ENCODE assay signal across 9 cellular contexts in genomic region chr13:65966991-65967451, GRCh38.
DNase-seq lines count a peak whose midpoint lies in the region; ATAC-seq and TF ChIP-seq lines count a peak whose summit lies in the region.
"Had no signal": no experiment of that assay in that cellular context is flagged by ENCODE, and none has a peak within 500 bp of the region (broad histone marks: within the 10 kb centered on the region; RNA-seq: fewer than 3 reads in every experiment).

No MANE protein-coding gene starts in this region.

- TF ChIP-seq EP300 in esophagus muscularis mucosa (IDR thresholded peaks at IDR 0.05) = no peak

- peak; percentile 58 for DNase-seq in EH (ENCODE audit: low read depth)
- peak; percentile 33 to 43 for DNase-seq in Kasumi-1 (lab: John Stamatoyannopoulos, UW)
- peak; percentile 18 for DNase-seq in left kidney (ENCODE audit: low read depth, low spot score)
- no peak for DNase-seq in activated T-cell treated with anti-CD3 and anti-CD28 coated beads, Interleukin-2, amount 50 U/mL, for 72 hours
- no peak for DNase-seq in esophagus muscularis mucosa (ENCODE audit: extremely low spot score)
- no peak for DNase-seq in stimulated activated CD4-positive, alpha-beta T cell treated with anti-CD3 and anti-CD28 coated beads, Interleukin-4, amount 100 ng/mL, for 1 hour
- DNase-seq: activated CD4-positive, alpha-beta T cell treated with anti-CD3 and anti-CD28 coated beads for 1 hour had no signal

- H3K27ac Mint-ChIP-seq in activated T-cell treated with anti-CD3 and anti-CD28 coated beads, Interleukin-2, amount 50 U/mL, for 72 hours = no peak overlapping the region

- peaks cover 0 to 1% of the 10 kb centered on the region in 2 donors for H3K36me3 Mint-ChIP-seq in activated T-cell treated with anti-CD3 and anti-CD28 coated beads, Interleukin-2, amount 50 U/mL, for 72 hours (ENCODE audit: insufficient read depth in 2 of 2)

- H3K9me3 Mint-ChIP-seq in activated T-cell treated with anti-CD3 and anti-CD28 coated beads, Interleukin-2, amount 50 U/mL, for 72 hours = peaks cover 3 to 7% of the 10 kb centered on the region in 2 donors

- intact Hi-C loops in esophagus muscularis mucosa (cut with DNase I) = no loop called here

- no peaks in the 10 kb centered on the region for H3K9me3 ChIP-seq in esophagus muscularis mucosa

- H3K27me3 ChIP-seq in esophagus muscularis mucosa = no peaks in the 10 kb centered on the region

- no peaks in the 10 kb centered on the region for H3K4me1 Mint-ChIP-seq in activated T-cell treated with anti-CD3 and anti-CD28 coated beads, Interleukin-2, amount 50 U/mL, for 72 hours (ENCODE audit: low read depth)

- TF ChIP-seq CTCF in VCaP (conservative IDR thresholded peaks at IDR 0.05) = peak; percentile 83
- TF ChIP-seq CTCF in esophagus muscularis mucosa (IDR thresholded peaks at IDR 0.05) = peak in 1 of 3 experiments; percentile 33

- H3K27ac ChIP-seq in VCaP (no peak overlapping the region), esophagus muscularis mucosa (replicated peaks in 1 of 4) (no peak overlapping the region)

- no peaks in the 10 kb centered on the region for H3K4me1 ChIP-seq in esophagus muscularis mucosa

- 74% methylated on average over 3 of the region's 3 CpGs for WGBS in esophagus muscularis mucosa

- TF ChIP-seq POLR2A in esophagus muscularis mucosa (IDR thresholded peaks at IDR 0.05; ENCODE audit: low read depth) = no peak

- H3K4me3 ChIP-seq in esophagus muscularis mucosa = no peak overlapping the region

- no peak overlapping the region for H3K4me3 Mint-ChIP-seq in activated T-cell treated with anti-CD3 and anti-CD28 coated beads, Interleukin-2, amount 50 U/mL, for 72 hours

- no peaks in the 10 kb centered on the region for H3K36me3 ChIP-seq in esophagus muscularis mucosa

- no peaks in the 10 kb centered on the region for H3K27me3 Mint-ChIP-seq in activated T-cell treated with anti-CD3 and anti-CD28 coated beads, Interleukin-2, amount 50 U/mL, for 72 hours (ENCODE audit: low read depth)

- ATAC-seq in activated T-cell treated with anti-CD3 and anti-CD28 coated beads, Interleukin-2, amount 50 U/mL, for 72 hours (replicated peaks in 1 of 2) = no peak
- no peak for ATAC-seq in HG03457 (IDR thresholded peaks at IDR 0.05; ENCODE audit: unreplicated experiment)

Comparison
In these comparisons a context has a peak if more than half of its experiments do, and no peak if none do; other contexts are left out.
1. DNase-seq: peak in EH (single experiment), Kasumi-1 (2 of 2) and left kidney (single experiment); none in activated T-cell treated with anti-CD3 and anti-CD28 coated beads, Interleukin-2, amount 50 U/mL, for 72 hours (0 of 2), esophagus muscularis mucosa (single experiment) and stimulated activated CD4-positive, alpha-beta T cell treated with anti-CD3 and anti-CD28 coated beads, Interleukin-4, amount 100 ng/mL, for 1 hour (single experiment).